18 cellular contexts compared by ENCODE assay signal in genomic region chr3:51978143-51978502, GRCh38.
"Had no signal": no experiment of that assay in that cellular context is flagged by ENCODE, and none has a peak within 500 bp of the region (broad histone marks: within the 10 kb centered on the region; RNA-seq: fewer than 3 reads in every experiment).

No MANE protein-coding gene starts in this region.

- H3K4me2 ChIP-seq: neural progenitor cell had no signal

- H3K4me3 Mint-ChIP-seq: neural progenitor cell had no signal

- H3K4me3 ChIP-seq: colonic mucosa, neural progenitor cell, ovary, right atrium auricular region, sigmoid colon, skin epidermis, stomach, thoracic aorta, transverse colon had no signal

- H3K27me3 Mint-ChIP-seq: naive thymus-derived CD4-positive, alpha-beta T cell had no signal

- H3K27me3 ChIP-seq: colonic mucosa, ovary, right atrium auricular region, sigmoid colon, stomach, transverse colon had no signal

- H3K27ac ChIP-seq: colonic mucosa, neural progenitor cell, ovary, right atrium auricular region, sigmoid colon, stomach, thoracic aorta, transverse colon had no signal

- H3K27ac Mint-ChIP-seq: neural progenitor cell had no signal

- DNase-seq: colonic mucosa; dermis blood vessel endothelial cell; erythroblast; foreskin melanocyte; head of caudate nucleus; hippocampal formation; kidney glomerular epithelial cell; nucleus accumbens; ovary; sigmoid colon; stimulated activated CD4-positive, alpha-beta T cell treated with anti-CD3 and anti-CD28 coated beads, Interleukin-2, amount 100 ng/mL, for 24 hours; stomach; transverse colon had no signal

- H3K36me3 ChIP-seq: colonic mucosa, neural progenitor cell, ovary, right atrium auricular region, thoracic aorta, transverse colon had no signal

- H3K9ac ChIP-seq: neural progenitor cell had no signal

- H3K9me3 ChIP-seq: colonic mucosa, ovary, right atrium auricular region, sigmoid colon, stomach, thoracic aorta, transverse colon had no signal

- H3K9me3 Mint-ChIP-seq: naive thymus-derived CD4-positive, alpha-beta T cell; neural progenitor cell had no signal
